Comparison of ENCODE assay signal across 34 cellular contexts in genomic region chr17:66814570-66814969, GRCh38. TPM values are rescaled to one million over a fixed set of nuclear protein-coding genes. Genes with fewer than 3 reads are reported as not detected.
"Had no signal": no experiment of that assay in that cellular context is flagged by ENCODE, and none has a peak within 500 bp of the region (broad histone marks: within the 10 kb centered on the region; RNA-seq: fewer than 3 reads in every experiment).

No MANE protein-coding gene starts in this region.

- ATAC-seq: naive thymus-derived CD8-positive, alpha-beta T cell; pancreas; right cardiac atrium; right lobe of liver; stimulated activated memory B cell treated with anti-CD40 and anti-IgM and Interleukin-4, amounts not matched to agents 10 μg/mL and 1 μg/mL and 100 μg/mL, for 72 hours; stimulated activated naive CD8-positive, alpha-beta T cell treated with anti-CD3 and anti-CD28 coated beads, Interleukin-15, amount 100 ng/mL, for 72 hours; stimulated activated naive CD8-positive, alpha-beta T cell treated with anti-CD3 and anti-CD28 coated beads, Interleukin-15, Interleukin-2, amounts not matched to agents 100 U/mL and 50 U/mL, for 24 hours; upper lobe of right lung had no signal

- H3K27ac ChIP-seq: neural progenitor cell, pancreas, prostate gland, right lobe of liver, skin epidermis, spleen, suprapubic skin, testis, tibial artery, transverse colon, upper lobe of right lung, uterus had no signal

- H3K4me1 Mint-ChIP-seq: nephron; stimulated activated memory B cell treated with anti-CD40 and anti-IgM and Interleukin-4, amounts not matched to agents 10 μg/mL and 1 μg/mL and 100 μg/mL, for 72 hours; stimulated activated naive CD8-positive, alpha-beta T cell treated with anti-CD3 and anti-CD28 coated beads, Interleukin-15, amount 100 ng/mL, for 72 hours had no signal

- H3K27me3 ChIP-seq: neural progenitor cell, pancreas, right lobe of liver, testis, tibial artery, transverse colon, upper lobe of right lung, uterus had no signal

- H3K4me3 ChIP-seq: neural progenitor cell, pancreas, prostate gland, right lobe of liver, skin epidermis, smooth muscle cell, spleen, suprapubic skin, testis, tibial artery, transverse colon, upper lobe of right lung, uterus had no signal

- H3K36me3 Mint-ChIP-seq: neural progenitor cell; stimulated activated memory B cell treated with anti-CD40 and anti-IgM and Interleukin-4, amounts not matched to agents 10 μg/mL and 1 μg/mL and 100 μg/mL, for 72 hours had no signal

- H3K9me3 ChIP-seq: pancreas, prostate gland, right lobe of liver, suprapubic skin, testis, transverse colon, upper lobe of right lung, uterus had no signal

- H3K36me3 ChIP-seq: neural progenitor cell, pancreas, prostate gland, right lobe of liver, spleen, suprapubic skin, tibial artery, transverse colon, upper lobe of right lung, uterus had no signal

- DNase-seq: naive B cell; naive thymus-derived CD8-positive, alpha-beta T cell; pancreas; right cardiac atrium; right lobe of liver; spleen; stimulated activated CD4-positive, alpha-beta T cell treated with anti-CD3 and anti-CD28 coated beads, Interleukin-12 subunit alpha, Interleukin-12 subunit beta, amount 100 ng/mL, for 4 hours; stimulated activated CD4-positive, alpha-beta T cell treated with anti-CD3 and anti-CD28 coated beads, Interleukin-1b, Interleukin-23, amount 100 ng/mL, for 48 hours; stimulated activated CD4-positive, alpha-beta T cell treated with anti-CD3 and anti-CD28 coated beads, Interleukin-4, amount 100 ng/mL, for 1 hour; stimulated activated CD4-positive, alpha-beta T cell treated with anti-CD3 and anti-CD28 coated beads, Interleukin-4, amount 100 ng/mL, for 4 hours; stimulated activated CD8-positive, alpha-beta memory T cell treated with anti-CD3 and anti-CD28 coated beads, Interleukin-4, amount 100 ng/mL, for 48 hours; stimulated activated naive CD4-positive, alpha-beta T cell; stimulated activated naive CD8-positive, alpha-beta T cell treated with anti-CD3 and anti-CD28 coated beads, Interleukin-15, amount 100 ng/mL, for 72 hours; stimulated activated naive CD8-positive, alpha-beta T cell treated with anti-CD3 and anti-CD28 coated beads, Interleukin-15, Interleukin-2, amounts not matched to agents 100 U/mL and 50 U/mL, for 24 hours; substantia nigra; testis; tibial artery; transverse colon; upper lobe of right lung; uterus had no signal

- H3K4me1 ChIP-seq: neural progenitor cell, pancreas, prostate gland, right lobe of liver, spleen, suprapubic skin, testis, tibial artery, transverse colon, upper lobe of right lung, uterus had no signal

- H3K27me3 Mint-ChIP-seq: stimulated activated naive CD8-positive, alpha-beta T cell treated with anti-CD3 and anti-CD28 coated beads, Interleukin-15, amount 100 ng/mL, for 72 hours had no signal

- H3K4me3 Mint-ChIP-seq: naive B cell; nephron; stimulated activated memory B cell treated with anti-CD40 and anti-IgM and Interleukin-4, amounts not matched to agents 10 μg/mL and 1 μg/mL and 100 μg/mL, for 72 hours; stimulated activated naive CD8-positive, alpha-beta T cell treated with anti-CD3 and anti-CD28 coated beads, Interleukin-15, amount 100 ng/mL, for 72 hours; type B pancreatic cell had no signal

- H3K27ac Mint-ChIP-seq: naive B cell; nephron; stimulated activated memory B cell treated with anti-CD40 and anti-IgM and Interleukin-4, amounts not matched to agents 10 μg/mL and 1 μg/mL and 100 μg/mL, for 72 hours; type B pancreatic cell had no signal

RNA-seq across cellular contexts. Expression of gene CACNG5, which starts 20.3 kb away (rescaled TPM):
- total RNA-seq: naive thymus-derived CD8-positive, alpha-beta T cell; omental fat pad; osteocyte; posterior vena cava; prostate gland; pulmonary artery endothelial cell; right cardiac atrium; right lobe of liver; smooth muscle cell; suprapubic skin; upper lobe of right lung; urinary bladder had no signal
- polyA plus RNA-seq: naive thymus-derived CD8-positive, alpha-beta T cell; neural cell; right cardiac atrium; smooth muscle cell; urinary bladder had no signal
